In the genomic region with DNA sequence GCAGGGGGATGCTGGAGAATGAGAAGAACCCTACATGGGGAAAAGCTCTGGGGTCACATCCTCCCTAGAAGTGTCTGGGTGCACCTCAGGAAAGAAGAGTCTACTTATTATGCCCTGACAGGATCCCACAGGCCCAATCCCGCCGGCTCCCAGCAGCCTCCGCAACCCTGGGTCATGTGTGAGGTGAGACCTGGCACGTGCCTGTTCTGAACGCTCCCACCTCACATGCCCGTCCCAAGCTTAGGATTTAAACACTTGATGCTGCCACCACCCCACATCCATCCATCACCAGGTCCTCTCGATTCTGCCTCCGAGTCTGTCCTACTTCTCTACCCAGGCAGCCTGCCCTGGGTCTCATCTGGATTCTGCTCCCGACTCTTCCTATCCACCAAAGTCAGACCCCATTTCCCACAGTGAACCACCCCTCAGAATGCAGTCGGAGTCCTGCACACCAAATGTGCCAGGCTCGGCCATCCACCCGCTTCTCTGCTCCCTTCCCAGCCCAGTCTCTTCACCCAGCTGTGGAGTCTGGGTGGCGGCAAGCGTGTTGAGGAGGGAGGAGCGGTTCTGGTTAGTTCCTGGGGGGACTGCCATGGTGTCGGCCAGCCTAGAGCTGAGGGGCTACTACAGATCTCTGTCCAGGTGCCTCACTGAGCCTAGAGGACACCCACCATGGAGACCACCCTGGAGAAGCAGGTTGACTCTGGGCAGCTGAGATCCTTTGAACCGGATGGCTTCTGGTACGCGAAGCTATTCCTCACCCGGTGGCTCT, we compare ENCODE assay signal across 10 cellular contexts. TPM values are rescaled to one million over a fixed set of nuclear protein-coding genes. Genes with fewer than 3 reads are reported as not detected.
DNase-seq lines count a peak whose midpoint lies in the region; ATAC-seq lines count a peak whose summit lies in the region.
"Had no signal": no experiment of that assay in that cellular context is flagged by ENCODE, and none has a peak within 500 bp of the region (broad histone marks: within the 10 kb centered on the region; RNA-seq: fewer than 3 reads in every experiment).

No MANE protein-coding gene starts in this region.

- H3K36me3 Mint-ChIP-seq in activated CD4-positive, alpha-beta T cell treated with anti-CD3 and anti-CD28 coated beads, Interleukin-2, amount 10 ng/mL, durations not matched to agents 24 days and 14 days (ENCODE audit: low read depth): peaks cover 70% of the 10 kb centered on the region
- H3K36me3 Mint-ChIP-seq in activated T-helper 1 cell treated with anti-CD3 and anti-CD28 coated beads, Interleukin-12 subunit alpha, Interleukin-12 subunit beta, Interleukin-2, Interleukin-4 antibody, amounts not matched to agents 30 ng/mL and 10 ng/mL and 1 ng/mL, durations not matched to agents 14 hours and 24 hours and 36 hours (ENCODE audit: low read depth): peaks cover 53% of the 10 kb centered on the region

- ATAC-seq in stimulated activated naive CD8-positive, alpha-beta T cell treated with anti-CD3 and anti-CD28 coated beads, Interleukin-15, amount 100 ng/mL, for 72 hours: no peak
- ATAC-seq in GM19023 (IDR thresholded peaks at IDR 0.05; ENCODE audit: unreplicated experiment) (no peak), HG03442 (IDR thresholded peaks at IDR 0.05; ENCODE audit: unreplicated experiment) (no peak)
- ATAC-seq: right cardiac atrium had no signal

- peaks cover 88% of the 10 kb centered on the region for H3K4me1 Mint-ChIP-seq in activated CD4-positive, alpha-beta T cell treated with anti-CD3 and anti-CD28 coated beads, Interleukin-2, amount 10 ng/mL, durations not matched to agents 24 days and 14 days
- H3K4me1 Mint-ChIP-seq in activated T-helper 1 cell treated with anti-CD3 and anti-CD28 coated beads, Interleukin-12 subunit alpha, Interleukin-12 subunit beta, Interleukin-2, Interleukin-4 antibody, amounts not matched to agents 30 ng/mL and 10 ng/mL and 1 ng/mL, durations not matched to agents 14 hours and 24 hours and 36 hours (ENCODE audit: low read depth): peaks cover 89% of the 10 kb centered on the region
- H3K4me1 Mint-ChIP-seq in stimulated activated naive CD8-positive, alpha-beta T cell treated with anti-CD3 and anti-CD28 coated beads, Interleukin-15, amount 100 ng/mL, for 72 hours: peaks cover 99% of the 10 kb centered on the region

- no peak for DNase-seq in activated CD4-positive, alpha-beta T cell treated with anti-CD3 and anti-CD28 coated beads, Interleukin-2, amount 10 ng/mL, durations not matched to agents 24 days and 14 days
- no peak for DNase-seq in activated CD4-positive, alpha-beta T cell treated with anti-CD3 and anti-CD28 coated beads, Interleukin-2, amount 50 U/mL, for 1 hour
- DNase-seq in activated T-helper 1 cell treated with anti-CD3 and anti-CD28 coated beads, Interleukin-12 subunit alpha, Interleukin-12 subunit beta, Interleukin-2, Interleukin-4 antibody, amounts not matched to agents 30 ng/mL and 10 ng/mL and 1 ng/mL, durations not matched to agents 14 hours and 24 hours and 36 hours (ENCODE audit: low spot score): no peak
- no peak for DNase-seq in stimulated activated naive CD8-positive, alpha-beta T cell treated with anti-CD3 and anti-CD28 coated beads, Interleukin-15, amount 100 ng/mL, for 72 hours
- DNase-seq in stimulated activated CD4-positive, alpha-beta T cell treated with anti-CD3 and anti-CD28 coated beads, Interleukin-1b, Interleukin-23, amount 100 ng/mL, for 48 hours: no peak
- DNase-seq: kidney glomerular epithelial cell, right cardiac atrium had no signal

- intact Hi-C loops in activated CD4-positive, alpha-beta T cell treated with anti-CD3 and anti-CD28 coated beads, Interleukin-2, amount 10 ng/mL, durations not matched to agents 24 days and 14 days (cut with micrococcal nuclease): loop anchor here (10.0 kb wide), 1 partner anchor 430 kb away; the partner anchor contains the start of gene ELOVL1
- intact Hi-C loops in activated T-helper 1 cell treated with anti-CD3 and anti-CD28 coated beads, Interleukin-12 subunit alpha, Interleukin-12 subunit beta, Interleukin-2, Interleukin-4 antibody, amounts not matched to agents 30 ng/mL and 10 ng/mL and 1 ng/mL, durations not matched to agents 14 hours and 24 hours and 36 hours (cut with micrococcal nuclease): no loop called here

- peak overlapping the region; percentile 56 for H3K4me3 Mint-ChIP-seq in activated CD4-positive, alpha-beta T cell treated with anti-CD3 and anti-CD28 coated beads, Interleukin-2, amount 10 ng/mL, durations not matched to agents 24 days and 14 days
- peak overlapping the region; percentile 16 for H3K4me3 Mint-ChIP-seq in activated T-helper 1 cell treated with anti-CD3 and anti-CD28 coated beads, Interleukin-12 subunit alpha, Interleukin-12 subunit beta, Interleukin-2, Interleukin-4 antibody, amounts not matched to agents 30 ng/mL and 10 ng/mL and 1 ng/mL, durations not matched to agents 14 hours and 24 hours and 36 hours
- H3K4me3 Mint-ChIP-seq in stimulated activated naive CD8-positive, alpha-beta T cell treated with anti-CD3 and anti-CD28 coated beads, Interleukin-15, amount 100 ng/mL, for 72 hours: peak overlapping the region in 1 of 2 donors; percentile 30

- H3K27ac Mint-ChIP-seq in activated CD4-positive, alpha-beta T cell treated with anti-CD3 and anti-CD28 coated beads, Interleukin-2, amount 10 ng/mL, durations not matched to agents 24 days and 14 days: peak overlapping the region; percentile 91
- H3K27ac Mint-ChIP-seq in activated T-helper 1 cell treated with anti-CD3 and anti-CD28 coated beads, Interleukin-12 subunit alpha, Interleukin-12 subunit beta, Interleukin-2, Interleukin-4 antibody, amounts not matched to agents 30 ng/mL and 10 ng/mL and 1 ng/mL, durations not matched to agents 14 hours and 24 hours and 36 hours: peak overlapping the region; percentile 67
- H3K27ac Mint-ChIP-seq in stimulated activated naive CD8-positive, alpha-beta T cell treated with anti-CD3 and anti-CD28 coated beads, Interleukin-15, amount 100 ng/mL, for 72 hours: peak overlapping the region; percentile 77 to 87

- no peaks in the 10 kb centered on the region for H3K27me3 Mint-ChIP-seq in activated CD4-positive, alpha-beta T cell treated with anti-CD3 and anti-CD28 coated beads, Interleukin-2, amount 10 ng/mL, durations not matched to agents 24 days and 14 days
- no peaks in the 10 kb centered on the region for H3K27me3 Mint-ChIP-seq in activated T-helper 1 cell treated with anti-CD3 and anti-CD28 coated beads, Interleukin-12 subunit alpha, Interleukin-12 subunit beta, Interleukin-2, Interleukin-4 antibody, amounts not matched to agents 30 ng/mL and 10 ng/mL and 1 ng/mL, durations not matched to agents 14 hours and 24 hours and 36 hours (ENCODE audit: insufficient read depth)
- no peaks in the 10 kb centered on the region for H3K27me3 Mint-ChIP-seq in stimulated activated naive CD8-positive, alpha-beta T cell treated with anti-CD3 and anti-CD28 coated beads, Interleukin-15, amount 100 ng/mL, for 72 hours

- H3K27ac ChIP-seq in layer of hippocampus (ENCODE audit: low read depth, low read length): peak overlapping the region; percentile 5

- H3K9me3 Mint-ChIP-seq in activated CD4-positive, alpha-beta T cell treated with anti-CD3 and anti-CD28 coated beads, Interleukin-2, amount 10 ng/mL, durations not matched to agents 24 days and 14 days: no peaks in the 10 kb centered on the region
- H3K9me3 Mint-ChIP-seq in activated T-helper 1 cell treated with anti-CD3 and anti-CD28 coated beads, Interleukin-12 subunit alpha, Interleukin-12 subunit beta, Interleukin-2, Interleukin-4 antibody, amounts not matched to agents 30 ng/mL and 10 ng/mL and 1 ng/mL, durations not matched to agents 14 hours and 24 hours and 36 hours: no peaks in the 10 kb centered on the region
- H3K9me3 Mint-ChIP-seq in stimulated activated naive CD8-positive, alpha-beta T cell treated with anti-CD3 and anti-CD28 coated beads, Interleukin-15, amount 100 ng/mL, for 72 hours: no peaks in the 10 kb centered on the region

- H3K27me3 ChIP-seq in layer of hippocampus (ENCODE audit: control insufficient read depth, insufficient read depth, low read length): no peaks in the 10 kb centered on the region

RNA-seq across cellular contexts. Expression of gene SLC2A1, which starts 23.9 kb away (rescaled TPM):
- total RNA-seq in activated CD4-positive, alpha-beta T cell treated with anti-CD3 and anti-CD28 coated beads, Interleukin-2, amount 10 ng/mL, durations not matched to agents 24 days and 14 days: 135 and 144 TPM in 2 replicates
- total RNA-seq in activated T-helper 1 cell treated with anti-CD3 and anti-CD28 coated beads, Interleukin-12 subunit alpha, Interleukin-12 subunit beta, Interleukin-2, Interleukin-4 antibody, amounts not matched to agents 30 ng/mL and 10 ng/mL and 1 ng/mL, durations not matched to agents 14 hours and 24 hours and 36 hours: 111 and 120 TPM in 2 replicates
